Comparison of ENCODE assay signal across 27 cellular contexts in genomic region chr2:238244151-238244550, GRCh38.
"Had no signal": no experiment of that assay in that cellular context is flagged by ENCODE, and none has a peak within 500 bp of the region (broad histone marks: within the 10 kb centered on the region; RNA-seq: fewer than 3 reads in every experiment).

No MANE protein-coding gene starts in this region.

- H3K4me3 ChIP-seq: adrenal gland, body of pancreas, coronary artery, gastroesophageal sphincter, ovary, skin epidermis, thoracic aorta had no signal

- FAIRE-seq: endothelial cell of umbilical vein, keratinocyte, urothelium cell line had no signal

- H3K27ac ChIP-seq: neutrophil, ovary, skin epidermis had no signal

- DNase-seq: activated CD4-positive, alpha-beta memory T cell treated with anti-CD3 and anti-CD28 coated beads for 36 hours; activated CD4-positive, alpha-beta T cell treated with anti-CD3 and anti-CD28 coated beads for 48 hours; activated naive CD4-positive, alpha-beta T cell treated with anti-CD3 and anti-CD28 coated beads for 36 hours; activated naive CD8-positive, alpha-beta T cell treated with anti-CD3 and anti-CD28 coated beads for 36 hours; activated T-cell treated with anti-CD3 and anti-CD28 coated beads, Interleukin-2, amount 50 U/mL, for 1 hour; adrenal gland; body of pancreas; effector memory CD8-positive, alpha-beta T cell; head of caudate nucleus; hippocampal formation; naive B cell; nephron progenitor cell; stimulated activated CD4-positive, alpha-beta T cell treated with anti-CD3 and anti-CD28 coated beads, Interleukin-12 subunit alpha, Interleukin-12 subunit beta, amount 100 ng/mL, for 4 hours; stimulated activated CD4-positive, alpha-beta T cell treated with anti-CD3 and anti-CD28 coated beads, Interleukin-4, amount 100 ng/mL, for 24 hours; trophoblast cell had no signal

- H3K27me3 ChIP-seq: adrenal gland, body of pancreas, ovary had no signal

- ATAC-seq: activated CD4-positive, CD25-positive, alpha-beta regulatory T cell treated with anti-CD3 and anti-CD28 coated beads, Interleukin-2, amount 50 U/mL, for 24 hours; body of pancreas; effector memory CD8-positive, alpha-beta T cell; gastroesophageal sphincter; sciatic nerve; stimulated activated effector memory CD8-positive, alpha-beta T cell treated with anti-CD3 and anti-CD28 coated beads, Interleukin-12 subunit alpha, Interleukin-12 subunit beta, amount 100 ng/mL, for 72 hours had no signal

- H3K9me3 ChIP-seq: adrenal gland, body of pancreas, gastroesophageal sphincter, neutrophil, ovary, thoracic aorta had no signal

- H3K36me3 ChIP-seq: ovary had no signal
